In the genomic region with DNA sequence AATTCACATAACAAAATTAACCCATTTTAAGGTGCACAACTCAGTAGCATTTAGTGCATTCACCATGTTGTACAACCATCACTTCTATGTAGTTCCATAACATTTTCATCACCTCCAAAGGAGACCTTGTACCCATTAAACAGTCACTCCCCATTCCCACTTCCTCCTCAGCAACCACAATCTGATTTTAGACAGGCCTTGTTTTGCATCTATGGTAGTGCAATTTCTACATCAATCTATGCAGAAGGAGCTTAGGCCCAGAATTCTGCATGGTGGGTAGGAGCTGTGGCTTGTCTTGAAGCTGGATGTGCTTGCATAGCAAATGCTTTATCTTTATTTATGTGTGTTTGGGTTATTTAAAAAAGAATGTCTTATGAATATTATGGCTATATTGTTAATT, we compare ENCODE assay signal across 14 cellular contexts. TPM values are rescaled to one million over a fixed set of nuclear protein-coding genes. Genes with fewer than 3 reads are reported as not detected.
DNase-seq lines count a peak whose midpoint lies in the region; ATAC-seq and TF ChIP-seq lines count a peak whose summit lies in the region.
"Had no signal": no experiment of that assay in that cellular context is flagged by ENCODE, and none has a peak within 500 bp of the region (broad histone marks: within the 10 kb centered on the region; RNA-seq: fewer than 3 reads in every experiment).

No MANE protein-coding gene starts in this region.

- peaks cover 9% of the 10 kb centered on the region for H3K36me3 Mint-ChIP-seq in central memory CD8-positive, alpha-beta T cell (ENCODE audit: insufficient read depth)

- no peak overlapping the region for H3K4me3 Mint-ChIP-seq in central memory CD8-positive, alpha-beta T cell

- H3K4me2 ChIP-seq in BLaER1 (peak overlapping the region; percentile 72), mammary epithelial cell (ENCODE audit: insufficient read depth, low read depth, low read length) (no peak overlapping the region)

- dilution Hi-C loops in mammary epithelial cell (cut with HindIII; ENCODE audit: low sequenced_read_pairs) = no loop called here

- peak overlapping the region; percentile 93 for H3K27ac Mint-ChIP-seq in central memory CD8-positive, alpha-beta T cell (ENCODE audit: low read depth)

- BruUV-seq in mammary epithelial cell (replicated peaks; lab: Mats Ljungman, UMichigan) = no TSS peak

- H3K27me3 Mint-ChIP-seq in central memory CD8-positive, alpha-beta T cell = no peaks in the 10 kb centered on the region

- H3K4me1 ChIP-seq in BLaER1 = peaks cover 44% of the 10 kb centered on the region
- H3K4me1 ChIP-seq in mammary epithelial cell (ENCODE audit: insufficient read depth, low read length) = peaks cover 12% of the 10 kb centered on the region
- H3K4me1 ChIP-seq: psoas muscle had no signal

- CTCF ChIA-PET in mammary epithelial cell (lab: Charles Lee; ENCODE audit: low non-redundant PET) = no interaction called here

- H3K9me3 ChIP-seq in BLaER1 (peaks cover 2% of the 10 kb centered on the region), mammary epithelial cell (replicated peaks; ENCODE audit: insufficient read depth, low read length) (no peaks in the 10 kb centered on the region)
- H3K9me3 ChIP-seq: psoas muscle had no signal

- H3K36me3 ChIP-seq in BLaER1 = no peaks in the 10 kb centered on the region
- no peaks in the 10 kb centered on the region for H3K36me3 ChIP-seq in mammary epithelial cell (ENCODE audit: insufficient read depth, low read length)
- H3K36me3 ChIP-seq in brain microvascular endothelial cell (replicated peaks) = no peaks in the 10 kb centered on the region

- in situ Hi-C loops in mammary epithelial cell (cut with MboI; ENCODE audit: low sequenced_read_pairs in 2 of 2) (no loop called here), brain microvascular endothelial cell (cut with HindIII; ENCODE audit: low pct_ligation_motif_present, low sequenced_read_pairs) (no loop called here)

- H3K9me3 Mint-ChIP-seq in central memory CD8-positive, alpha-beta T cell = no peaks in the 10 kb centered on the region
- H3K9me3 Mint-ChIP-seq: activated naive CD4-positive, alpha-beta T cell treated with anti-CD3 and anti-CD28 coated beads, Interleukin-2, amount 50 U/mL, for 72 hours had no signal

- intact Hi-C loops in mammary epithelial cell (cut with micrococcal nuclease) = loop anchor here (2.0 kb wide), 1 partner anchor 163 kb away; no protein-coding TSS in a partner anchor

- no peaks in the 10 kb centered on the region for H4K20me1 ChIP-seq in BLaER1
- no peaks in the 10 kb centered on the region for H4K20me1 ChIP-seq in mammary epithelial cell (ENCODE audit: insufficient read depth, low read length)

- DNase-seq in GM12865 (ENCODE audit: low read depth) = peak; percentile 61
- peak; percentile 85 for DNase-seq in NOMO-1 treated with dmso at 0.1 percent for 144 hours (lab: John Stamatoyannopoulos, UW; ENCODE audit: unreplicated experiment)
- no peak for DNase-seq in central memory CD8-positive, alpha-beta T cell (ENCODE audit: low spot score in 2 of 2)
- DNase-seq in HUDEP-2 (lab: John Stamatoyannopoulos, UW; ENCODE audit: unreplicated experiment in 76 of 76) = no peak
- no peak for DNase-seq in mammary epithelial cell
- DNase-seq in brain microvascular endothelial cell = no peak
- no peak for DNase-seq in NCI-H146 (lab: John Stamatoyannopoulos, UW)
- DNase-seq: hypothalamus, NCI-H1105 treated with DMSO at 0.1 percent for 48 hours, NCI-H526, psoas muscle had no signal

- H3K27me3 ChIP-seq in BLaER1 = no peaks in the 10 kb centered on the region
- no peaks in the 10 kb centered on the region for H3K27me3 ChIP-seq in mammary epithelial cell (ENCODE audit: insufficient read depth, low read length)
- no peaks in the 10 kb centered on the region for H3K27me3 ChIP-seq in brain microvascular endothelial cell (replicated peaks)

- H3K9ac ChIP-seq in BLaER1 (no peak overlapping the region), mammary epithelial cell (ENCODE audit: insufficient read depth, low read length) (no peak overlapping the region)

- H3K27ac ChIP-seq in BLaER1 (peak overlapping the region; percentile 26; the same call in 1 of the 2 replicates), mammary epithelial cell (ENCODE audit: insufficient read depth, low read depth, low read length) (no peak overlapping the region), brain microvascular endothelial cell (no peak overlapping the region)
- H3K27ac ChIP-seq: psoas muscle, SK-N-MC had no signal

- no peaks in the 10 kb centered on the region for H3K79me2 ChIP-seq in mammary epithelial cell (ENCODE audit: insufficient read depth, low read length)

- H3K4me3 ChIP-seq in BLaER1 = no peak overlapping the region
- peak overlapping the region; percentile 23; the same call in 1 of the 2 replicates for H3K4me3 ChIP-seq in GM12865 (ENCODE audit: low read depth, low read length)
- H3K4me3 ChIP-seq in mammary epithelial cell (replicated peaks in 1 of 3; ENCODE audit: insufficient read depth in 1 of 3, low read depth in 2 of 3, low read length in 3 of 3) = no peak overlapping the region
- H3K4me3 ChIP-seq in brain microvascular endothelial cell (ENCODE audit: low read depth, low read length) = no peak overlapping the region
- H3K4me3 ChIP-seq: psoas muscle, SK-N-MC had no signal

- ATAC-seq in central memory CD8-positive, alpha-beta T cell (replicated peaks; ENCODE audit: extremely low read depth, poor library complexity, severe bottlenecking) = no peak

- H3K4me1 Mint-ChIP-seq in central memory CD8-positive, alpha-beta T cell = peaks cover 56% of the 10 kb centered on the region

- H2AFZ ChIP-seq in mammary epithelial cell (ENCODE audit: low read depth, low read length) = no peak overlapping the region

- TF ChIP-seq CTCF in GM12865 (IDR thresholded peaks at IDR 0.05; ENCODE audit: insufficient read depth, low read depth, low read length, missing control alignments) (no peak), mammary epithelial cell (conservative IDR thresholded peaks at IDR 0.05 in 1 of 2, IDR thresholded peaks at IDR 0.05 in 1 of 2; ENCODE audit: extremely low read depth in 1 of 2, insufficient read depth in 1 of 2, low read depth in 1 of 2, low read length in 2 of 2) (no peak), brain microvascular endothelial cell (IDR thresholded peaks at IDR 0.05; ENCODE audit: low read depth, low read length, missing control alignments) (no peak)

RNA-seq across cellular contexts. Expression of gene HLA-DQA1, which starts 13.5 kb away (rescaled TPM):
- not detected for total RNA-seq in mammary epithelial cell
- polyA plus RNA-seq in mammary epithelial cell = not detected
- polyA minus RNA-seq in mammary epithelial cell = not detected

RNA-seq across cellular contexts. Expression of gene HLA-DRB1, which starts 34.0 kb away (rescaled TPM):
- total RNA-seq in mammary epithelial cell = under 1 TPM; 0.24 to 0.83 TPM
- 0.37 TPM for polyA plus RNA-seq in mammary epithelial cell
- polyA minus RNA-seq in mammary epithelial cell = not detected

RNA-seq across cellular contexts. Expression of gene HLA-DQB1, which starts 42.8 kb away (rescaled TPM):
- 10 to 100 TPM in 1 of 2 donors, under 1 TPM in 1; 0.17 to 10.7 TPM for total RNA-seq in mammary epithelial cell
- polyA plus RNA-seq in mammary epithelial cell = 0.23 TPM
- not detected for polyA minus RNA-seq in mammary epithelial cell

Comparison
In these comparisons a context has a peak if more than half of its experiments do, and no peak if none do; other contexts are left out.
1. DNase-seq: peak in GM12865 (single experiment) and NOMO-1 treated with dmso at 0.1 percent for 144 hours (single experiment); none in central memory CD8-positive, alpha-beta T cell (0 of 2), HUDEP-2 (0 of 76), mammary epithelial cell (single experiment), brain microvascular endothelial cell (single experiment) and NCI-H146 (single experiment).